13 cellular contexts compared by ENCODE assay signal in the genomic region with DNA sequence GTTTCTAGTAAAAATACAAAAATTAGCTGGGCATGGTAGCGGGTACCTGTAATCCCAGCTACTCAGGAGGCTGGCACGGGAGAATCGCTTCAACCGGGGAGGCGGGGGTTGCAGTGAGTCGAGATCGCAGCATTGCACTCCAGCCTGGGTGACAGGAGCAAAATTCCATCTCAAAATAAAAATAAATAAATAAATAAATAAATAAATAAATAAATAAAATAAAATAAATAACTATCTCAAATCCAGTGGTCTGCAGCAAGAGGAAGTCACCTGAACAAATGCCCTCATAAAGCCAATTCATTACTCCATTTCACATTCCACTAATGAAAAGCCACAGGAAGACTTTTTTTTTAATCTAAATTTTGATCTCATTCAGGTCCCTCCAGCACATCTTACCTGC.
"Had no signal": no experiment of that assay in that cellular context is flagged by ENCODE, and none has a peak within 500 bp of the region (broad histone marks: within the 10 kb centered on the region; RNA-seq: fewer than 3 reads in every experiment).

No MANE protein-coding gene starts in this region.

- H3K36me3 ChIP-seq: right lobe of liver, stomach had no signal

- H3K27me3 ChIP-seq: body of pancreas, right lobe of liver, stomach, testis had no signal

- DNase-seq: activated CD4-positive, alpha-beta T cell treated with anti-CD3 and anti-CD28 coated beads, Interleukin-2, amount 50 U/mL, for 48 hours; activated CD8-positive, alpha-beta memory T cell treated with anti-CD3 and anti-CD28 coated beads, Interleukin-2, amount 10 ng/mL, durations not matched to agents 7 days and 5 days; activated effector memory CD4-positive, alpha-beta T cell treated with Interleukin-2 at 50 U/mL for 16 hours; activated T-cell treated with anti-CD3 and anti-CD28 coated beads, Interleukin-2, amount 50 U/mL, for 1 hour; cerebellar nuclear complex; head of caudate nucleus; occipital lobe; stimulated activated CD4-positive, alpha-beta T cell treated with anti-CD3 and anti-CD28 coated beads, Interleukin-1b, Interleukin-23, amount 100 ng/mL, for 48 hours; stomach; testis had no signal

- H3K27ac ChIP-seq: right lobe of liver, stomach, testis, VCaP had no signal

- H3K4me1 ChIP-seq: body of pancreas, right lobe of liver, testis had no signal

- ATAC-seq: activated CD8-positive, alpha-beta memory T cell treated with anti-CD3 and anti-CD28 coated beads, Interleukin-2, amount 10 ng/mL, durations not matched to agents 7 days and 5 days had no signal

- H3K9me3 ChIP-seq: body of pancreas, right lobe of liver, stomach, testis had no signal

- H3K4me3 ChIP-seq: body of pancreas, right lobe of liver, stomach, testis had no signal
